ENCODE assay signal across 8 cellular contexts in the genomic region with DNA sequence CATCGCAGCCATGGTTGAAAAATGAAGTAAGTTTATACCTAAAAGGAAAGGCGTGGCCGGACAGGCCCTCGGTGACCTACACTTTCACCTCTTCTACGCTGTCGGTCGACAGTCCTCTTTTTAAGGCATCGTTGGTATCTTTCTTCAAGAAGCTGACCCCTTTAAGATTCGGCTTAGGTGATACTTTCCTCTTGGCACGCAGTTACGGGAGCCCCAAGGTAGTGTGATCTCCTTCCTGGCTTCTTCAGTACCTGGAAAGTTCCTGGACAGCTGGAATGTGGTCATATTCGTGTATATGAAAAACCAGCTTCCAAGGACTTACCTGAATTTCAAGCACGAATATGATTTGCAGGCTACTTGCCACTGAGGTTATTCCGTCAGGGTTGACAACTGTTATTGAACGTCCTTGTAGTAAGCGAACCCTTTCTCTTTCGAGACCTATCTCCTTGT. TPM values are rescaled to one million over a fixed set of nuclear protein-coding genes. Genes with fewer than 3 reads are reported as not detected.
DNase-seq lines count a peak whose midpoint lies in the region; ATAC-seq and TF ChIP-seq lines count a peak whose summit lies in the region.

No MANE protein-coding gene starts in this region.

- BruUV-seq in Calu3 (replicated peaks; lab: Mats Ljungman, UMichigan): no TSS peak

- no peak for DNase-seq in Calu3
- peak; percentile 57 for DNase-seq in NCI-H69 (lab: John Stamatoyannopoulos, UW)
- no peak for DNase-seq in effector memory CD8-positive, alpha-beta T cell
- DNase-seq in ovary: no peak
- DNase-seq in COLO829 (ENCODE audit: low spot score): no peak
- DNase-seq in HT-29 (ENCODE audit: low spot score): no peak

- no peaks in the 10 kb centered on the region for H3K9me3 ChIP-seq in ovary

- H3K36me3 ChIP-seq in ovary: no peaks in the 10 kb centered on the region

- H3K4me1 Mint-ChIP-seq in Calu3 (ENCODE audit: low read depth, unreplicated experiment): peaks cover 23% of the 10 kb centered on the region
- peaks cover 18 to 38% of the 10 kb centered on the region in 2 donors for H3K4me1 Mint-ChIP-seq in effector memory CD8-positive, alpha-beta T cell (ENCODE audit: low read depth in 2 of 2)

- CTCF ChIA-PET in Calu3 (lab: Charles Lee): no interaction called here

- no peaks in the 10 kb centered on the region for H3K27me3 Mint-ChIP-seq in Calu3 (ENCODE audit: unreplicated experiment)
- H3K27me3 Mint-ChIP-seq in effector memory CD8-positive, alpha-beta T cell: no peaks in the 10 kb centered on the region

- H3K27ac ChIP-seq in ovary: peak overlapping the region in 1 of 2 donors; percentile 98

- peaks cover 3% of the 10 kb centered on the region for H3K4me1 ChIP-seq in ovary (ENCODE audit: insufficient read depth)

- no peak for TF ChIP-seq EP300 in ovary (IDR thresholded peaks at IDR 0.05)

- ATAC-seq in effector memory CD8-positive, alpha-beta T cell (replicated peaks): no peak
- ATAC-seq in GM21360 (IDR thresholded peaks at IDR 0.05; ENCODE audit: unreplicated experiment) (no peak), GM19455 (IDR thresholded peaks at IDR 0.05; ENCODE audit: unreplicated experiment) (no peak)

- peaks cover 20% of the 10 kb centered on the region for H3K36me3 Mint-ChIP-seq in Calu3 (ENCODE audit: insufficient read depth, unreplicated experiment)
- H3K36me3 Mint-ChIP-seq in effector memory CD8-positive, alpha-beta T cell (ENCODE audit: insufficient read depth): peaks cover 18% of the 10 kb centered on the region

- no peaks in the 10 kb centered on the region for H3K9me3 Mint-ChIP-seq in Calu3 (ENCODE audit: low read depth, unreplicated experiment)
- H3K9me3 Mint-ChIP-seq in effector memory CD8-positive, alpha-beta T cell: no peaks in the 10 kb centered on the region

- intact Hi-C loops in Calu3 (cut with micrococcal nuclease; ENCODE audit: unreplicated experiment) (loop anchor here (5.0 kb wide), 1 partner anchor 41 kb away; no protein-coding TSS in a partner anchor), ovary (cut with DNase I) (no loop called here)

- H3K4me3 Mint-ChIP-seq in Calu3 (ENCODE audit: low read depth, unreplicated experiment): peak overlapping the region; percentile 90
- peak overlapping the region; percentile 84 to 91 for H3K4me3 Mint-ChIP-seq in effector memory CD8-positive, alpha-beta T cell

- TF ChIP-seq CTCF in Calu3 (IDR thresholded peaks at IDR 0.05; ENCODE audit: unreplicated experiment): no peak
- no peak for TF ChIP-seq CTCF in ovary (IDR thresholded peaks at IDR 0.05)

- H3K27ac Mint-ChIP-seq in Calu3 (ENCODE audit: unreplicated experiment): peak overlapping the region; percentile 79
- H3K27ac Mint-ChIP-seq in effector memory CD8-positive, alpha-beta T cell: peak overlapping the region; percentile 93 to 94

- 85 to 92% (median 87%) methylated on average over 17 of the region's 17 CpGs for WGBS in ovary, 3 donors

- no peaks in the 10 kb centered on the region for H3K27me3 ChIP-seq in ovary

- TF ChIP-seq POLR2A in ovary (IDR thresholded peaks at IDR 0.05): no peak

- peak overlapping the region; percentile 71 for H3K4me3 ChIP-seq in ovary

RNA-seq across cellular contexts. Expression of gene SYPL1, which starts 0.9 kb away (rescaled TPM):
- 76.1 and 88.3 TPM in 2 replicates for total RNA-seq in Calu3 (2022)
- total RNA-seq in ovary: 100 to 1,000 TPM in 1 of 7 donors, 10 to 100 TPM in 6; 71.5 to 107 (median 83.5) TPM
- 100 to 1,000 TPM in 1 of 2 donors, 10 to 100 TPM in 1; 73.8 to 127 TPM for polyA plus RNA-seq in ovary
- 33.1 and 48.0 TPM in 2 replicates for total RNA-seq in HT-29 (2014; rRNA removed; shearing (Covaris generic))
